Comparison of ENCODE assay signal across 21 cellular contexts in the genomic region with DNA sequence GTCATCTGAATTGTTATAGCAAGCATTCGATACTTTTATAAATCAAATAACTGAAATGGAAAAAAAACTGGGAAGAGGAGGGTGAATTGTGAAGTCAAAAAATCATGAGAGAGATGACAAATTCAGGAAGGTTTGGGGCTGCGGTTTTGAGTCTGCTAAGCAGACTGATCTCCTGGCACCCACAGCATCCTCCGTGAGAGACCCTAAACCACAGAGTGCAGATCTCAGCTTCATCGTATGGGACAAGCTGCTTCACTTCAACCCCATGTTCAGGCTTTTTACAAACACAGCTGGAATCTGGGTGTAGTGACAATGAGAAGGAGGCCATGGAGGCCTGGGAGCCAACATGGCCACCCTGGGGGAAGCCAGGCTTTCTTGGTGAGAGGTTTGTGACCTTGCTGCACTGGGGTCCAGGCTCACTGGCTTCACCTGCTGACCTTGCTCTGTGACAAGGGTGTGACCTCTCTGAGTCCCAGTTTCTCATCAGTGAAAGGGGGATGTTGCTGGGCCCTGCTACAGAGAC. TPM values are rescaled to one million over a fixed set of nuclear protein-coding genes. Genes with fewer than 3 reads are reported as not detected.
DNase-seq lines count a peak whose midpoint lies in the region; ATAC-seq and TF ChIP-seq lines count a peak whose summit lies in the region.
"Had no signal": no experiment of that assay in that cellular context is flagged by ENCODE, and none has a peak within 500 bp of the region (broad histone marks: within the 10 kb centered on the region; RNA-seq: fewer than 3 reads in every experiment).

No MANE protein-coding gene starts in this region.

- H3K9ac ChIP-seq in H9 (ENCODE audit: extremely low read depth, insufficient read length, low read length): no peak overlapping the region
- H3K9ac ChIP-seq: parathyroid adenoma had no signal

- no peak for DNase-seq in activated T-cell treated with anti-CD3 and anti-CD28 coated beads, Interleukin-2, amount 50 U/mL, for 24 hours
- DNase-seq in activated T-cell treated with anti-CD3 and anti-CD28 coated beads, Interleukin-2, amount 50 U/mL, for 1 hour: no peak
- DNase-seq in T-cell (peak in 7 of 34 experiments; percentile 15 to 42 (median 28)), H9 (no peak), NCI-H748 treated with DMSO at 0.1 percent for 48 hours (lab: John Stamatoyannopoulos, UW) (no peak)
- no peak for DNase-seq in activated naive CD8-positive, alpha-beta T cell treated with anti-CD3 and anti-CD28 coated beads, Interleukin-2, amount 50 U/mL, for 24 hours
- DNase-seq in stimulated activated effector memory CD8-positive, alpha-beta T cell treated with anti-CD3 and anti-CD28 coated beads, Interleukin-12 subunit alpha, Interleukin-12 subunit beta, amount 100 ng/mL, for 72 hours (ENCODE audit: low spot score in 2 of 2): no peak
- DNase-seq: C1 segment of cervical spinal cord, DMS53, endodermal cell, mesendoderm, naive B cell, NCI-H82, PC-9, right lobe of liver, SIG-M5, tibial artery had no signal

- H3K4ac ChIP-seq in H9 (ENCODE audit: low read depth, low read length): no peak overlapping the region

- no peaks in the 10 kb centered on the region for H3K79me1 ChIP-seq in H9 (ENCODE audit: insufficient read depth, low read depth, low read length, poor library complexity, severe bottlenecking)

- H3K79me2 ChIP-seq in H9 (ENCODE audit: insufficient read depth, low read length): no peaks in the 10 kb centered on the region
- H3K79me2 ChIP-seq: parathyroid adenoma had no signal

- no peak overlapping the region for H2BK5ac ChIP-seq in H9 (ENCODE audit: insufficient read length, low read length)

- CTCF ChIA-PET in T-cell (lab: Charles Lee): no interaction called here

- H2BK12ac ChIP-seq in H9 (ENCODE audit: insufficient read length, low read depth, low read length): no peak overlapping the region

- H3T11ph ChIP-seq in H9 (ENCODE audit: low read length): no peak overlapping the region

- no peak overlapping the region for H3K18ac ChIP-seq in H9 (ENCODE audit: insufficient read length, low read depth, low read length)

- H3K36me3 Mint-ChIP-seq in activated T-cell treated with anti-CD3 and anti-CD28 coated beads, Interleukin-2, amount 50 U/mL, for 24 hours (ENCODE audit: low read depth): peaks cover 98% of the 10 kb centered on the region
- H3K36me3 Mint-ChIP-seq in T-cell: peaks cover 61% of the 10 kb centered on the region
- peaks cover 52% of the 10 kb centered on the region for H3K36me3 Mint-ChIP-seq in activated naive CD8-positive, alpha-beta T cell treated with anti-CD3 and anti-CD28 coated beads, Interleukin-2, amount 50 U/mL, for 24 hours (ENCODE audit: low read depth)
- H3K36me3 Mint-ChIP-seq in stimulated activated effector memory CD8-positive, alpha-beta T cell treated with anti-CD3 and anti-CD28 coated beads, Interleukin-12 subunit alpha, Interleukin-12 subunit beta, amount 100 ng/mL, for 72 hours: peaks cover 94% of the 10 kb centered on the region
- peaks cover 0 to 55% (median 21%) of the 10 kb centered on the region in 3 experiments; a peak in 6 of 7 replicates for H3K36me3 Mint-ChIP-seq in H9 (ENCODE audit: insufficient read depth in 1 of 3, low read depth in 3 of 3)

- no peak overlapping the region for H3K4me2 ChIP-seq in H9 (ENCODE audit: insufficient read depth, insufficient read length, low read length)
- H3K4me2 ChIP-seq: PC-9 had no signal

- H3K4me1 Mint-ChIP-seq in activated T-cell treated with anti-CD3 and anti-CD28 coated beads, Interleukin-2, amount 50 U/mL, for 24 hours (ENCODE audit: low read depth): peaks cover 60% of the 10 kb centered on the region
- H3K4me1 Mint-ChIP-seq in T-cell: peaks cover 43 to 55% (median 45%) of the 10 kb centered on the region in 3 donors
- peaks cover 40% of the 10 kb centered on the region for H3K4me1 Mint-ChIP-seq in activated naive CD8-positive, alpha-beta T cell treated with anti-CD3 and anti-CD28 coated beads, Interleukin-2, amount 50 U/mL, for 24 hours
- peaks cover 42% of the 10 kb centered on the region for H3K4me1 Mint-ChIP-seq in stimulated activated effector memory CD8-positive, alpha-beta T cell treated with anti-CD3 and anti-CD28 coated beads, Interleukin-12 subunit alpha, Interleukin-12 subunit beta, amount 100 ng/mL, for 72 hours
- H3K4me1 Mint-ChIP-seq in H9: no peaks in the 10 kb centered on the region
- H3K4me1 Mint-ChIP-seq: brain, endodermal cell had no signal

- no peak overlapping the region for H2BK15ac ChIP-seq in H9 (ENCODE audit: low read depth, low read length)

- no peak overlapping the region for H4K5ac ChIP-seq in H9 (ENCODE audit: insufficient read length, low read depth, low read length)

- H3K23ac ChIP-seq in H9 (ENCODE audit: insufficient read length, low read depth, low read length): no peak overlapping the region

- WGBS in H9 (ENCODE audit: extremely low coverage, insufficient read length, low lambda C conversion rate): no CpG with 5 or more reads among the region's 4 CpGs

- no peaks in the 10 kb centered on the region for H3K23me2 ChIP-seq in H9 (ENCODE audit: insufficient read length, low read depth, low read length, poor library complexity, severe bottlenecking)

- H2AK5ac ChIP-seq in H9 (ENCODE audit: insufficient read length, low read length): no peak overlapping the region

- TF ChIP-seq CTCF in H9 (conservative IDR thresholded peaks at IDR 0.05): no peak

- H3K14ac ChIP-seq in H9 (ENCODE audit: insufficient read depth, low read length): no peak overlapping the region

- no peak overlapping the region for H3K27ac ChIP-seq in H9 (ENCODE audit: insufficient read length, low read depth, low read length)
- H3K27ac ChIP-seq: parathyroid adenoma, PC-9, right lobe of liver had no signal

- H3K4me1 ChIP-seq in H9 (ENCODE audit: insufficient read depth, low read length): no peaks in the 10 kb centered on the region
- H3K4me1 ChIP-seq: parathyroid adenoma, right lobe of liver had no signal

- H3K56ac ChIP-seq in H9 (ENCODE audit: insufficient read length, low read depth, low read length): no peak overlapping the region

- peak overlapping the region; percentile 23 for H3K4me3 Mint-ChIP-seq in activated T-cell treated with anti-CD3 and anti-CD28 coated beads, Interleukin-2, amount 50 U/mL, for 24 hours
- H3K4me3 Mint-ChIP-seq in T-cell (peak overlapping the region in 1 of 3 donors; percentile 62), H9 (no peak overlapping the region)
- peak overlapping the region; percentile 52 for H3K4me3 Mint-ChIP-seq in activated naive CD8-positive, alpha-beta T cell treated with anti-CD3 and anti-CD28 coated beads, Interleukin-2, amount 50 U/mL, for 24 hours
- H3K4me3 Mint-ChIP-seq in stimulated activated effector memory CD8-positive, alpha-beta T cell treated with anti-CD3 and anti-CD28 coated beads, Interleukin-12 subunit alpha, Interleukin-12 subunit beta, amount 100 ng/mL, for 72 hours: peak overlapping the region; percentile 46
- H3K4me3 Mint-ChIP-seq: brain, endodermal cell, naive B cell had no signal

- H3K27me3 Mint-ChIP-seq in activated T-cell treated with anti-CD3 and anti-CD28 coated beads, Interleukin-2, amount 50 U/mL, for 24 hours: no peaks in the 10 kb centered on the region
- H3K27me3 Mint-ChIP-seq in T-cell (no peaks in the 10 kb centered on the region), H9 (ENCODE audit: low read depth) (no peaks in the 10 kb centered on the region)
- no peaks in the 10 kb centered on the region for H3K27me3 Mint-ChIP-seq in activated naive CD8-positive, alpha-beta T cell treated with anti-CD3 and anti-CD28 coated beads, Interleukin-2, amount 50 U/mL, for 24 hours
- H3K27me3 Mint-ChIP-seq: brain, naive B cell had no signal

- POLR2A ChIA-PET in T-cell (lab: Charles Lee): interaction anchor here (0.7 kb wide), 2 partner anchors 10 to 56 kb away, joined by 3 to 4 read pairs; no protein-coding TSS in a partner anchor

- H4K20me1 ChIP-seq in H9 (ENCODE audit: control insufficient read depth, insufficient read depth, insufficient read length): no peaks in the 10 kb centered on the region

- no peaks in the 10 kb centered on the region for H3K9me3 ChIP-seq in H9 (ENCODE audit: control insufficient read depth, low read depth, low read length)
- H3K9me3 ChIP-seq: right lobe of liver, tibial artery had no signal

- no peak overlapping the region for H2BK120ac ChIP-seq in H9 (ENCODE audit: low read depth, low read length, poor library complexity, severe bottlenecking)

- H4K8ac ChIP-seq in H9 (replicated peaks; ENCODE audit: insufficient read length, low read depth, low read length): no peak overlapping the region

- H3K9me3 Mint-ChIP-seq in activated T-cell treated with anti-CD3 and anti-CD28 coated beads, Interleukin-2, amount 50 U/mL, for 24 hours: no peaks in the 10 kb centered on the region
- no peaks in the 10 kb centered on the region for H3K9me3 Mint-ChIP-seq in T-cell
- no peaks in the 10 kb centered on the region for H3K9me3 Mint-ChIP-seq in activated naive CD8-positive, alpha-beta T cell treated with anti-CD3 and anti-CD28 coated beads, Interleukin-2, amount 50 U/mL, for 24 hours
- H3K9me3 Mint-ChIP-seq in stimulated activated effector memory CD8-positive, alpha-beta T cell treated with anti-CD3 and anti-CD28 coated beads, Interleukin-12 subunit alpha, Interleukin-12 subunit beta, amount 100 ng/mL, for 72 hours: no peaks in the 10 kb centered on the region
- no peaks in the 10 kb centered on the region for H3K9me3 Mint-ChIP-seq in H9
- H3K9me3 Mint-ChIP-seq: brain, endodermal cell, naive B cell had no signal

- peak overlapping the region; percentile 85 for H3K27ac Mint-ChIP-seq in activated T-cell treated with anti-CD3 and anti-CD28 coated beads, Interleukin-2, amount 50 U/mL, for 24 hours
- H3K27ac Mint-ChIP-seq in T-cell: peak overlapping the region; percentile 64 to 76
- H3K27ac Mint-ChIP-seq in activated naive CD8-positive, alpha-beta T cell treated with anti-CD3 and anti-CD28 coated beads, Interleukin-2, amount 50 U/mL, for 24 hours: peak overlapping the region; percentile 87
- H3K27ac Mint-ChIP-seq in stimulated activated effector memory CD8-positive, alpha-beta T cell treated with anti-CD3 and anti-CD28 coated beads, Interleukin-12 subunit alpha, Interleukin-12 subunit beta, amount 100 ng/mL, for 72 hours: peak overlapping the region; percentile 76
- no peak overlapping the region for H3K27ac Mint-ChIP-seq in H9
- H3K27ac Mint-ChIP-seq: brain, endodermal cell had no signal

- H4K91ac ChIP-seq in H9 (ENCODE audit: insufficient read length, low read depth, low read length): no peak overlapping the region

- H2AFZ ChIP-seq in H9 (ENCODE audit: low read length): no peak overlapping the region
- H2AFZ ChIP-seq: parathyroid adenoma, PC-9 had no signal

- no peak overlapping the region for H2BK20ac ChIP-seq in H9 (ENCODE audit: low read depth, low read length, poor library complexity, severe bottlenecking)

- no peaks in the 10 kb centered on the region for H3K27me3 ChIP-seq in H9 (ENCODE audit: insufficient read depth, low read length)
- H3K27me3 ChIP-seq: right lobe of liver, tibial artery had no signal

- ATAC-seq in T-cell (replicated peaks in 1 of 4) (peak; percentile 70 to 82 (median 76)), GM19395 (IDR thresholded peaks at IDR 0.05; ENCODE audit: unreplicated experiment) (no peak)
- ATAC-seq in activated naive CD8-positive, alpha-beta T cell treated with anti-CD3 and anti-CD28 coated beads, Interleukin-2, amount 50 U/mL, for 24 hours: peak; percentile 65
- peak; percentile 66 for ATAC-seq in stimulated activated effector memory CD8-positive, alpha-beta T cell treated with anti-CD3 and anti-CD28 coated beads, Interleukin-12 subunit alpha, Interleukin-12 subunit beta, amount 100 ng/mL, for 72 hours
- ATAC-seq: K562, right lobe of liver had no signal

RNA-seq across cellular contexts. Expression of a gene that starts 19.4 kb away (rescaled TPM):
- total RNA-seq in T-cell (100 to 1,000 TPM; 105 to 140 (median 125) TPM), H9 (2021) (17.3 and 20.9 TPM in 2 replicates)

RNA-seq across cellular contexts. Expression of a gene that starts 19.6 kb away (rescaled TPM):
- total RNA-seq in T-cell (100 to 1,000 TPM in 1 of 5 donors, 10 to 100 TPM in 4; 80.5 to 112 (median 90.2) TPM), H9 (2021) (37.5 and 43.6 TPM in 2 replicates)

RNA-seq across cellular contexts. Expression of a gene that starts 30.7 kb away (rescaled TPM):
- total RNA-seq in T-cell (10 to 100 TPM; 16.6 to 39.3 (median 34.1) TPM), H9 (2021) (57.0 and 60.1 TPM in 2 replicates)

RNA-seq across cellular contexts. Expression of a gene that starts 51.7 kb away (rescaled TPM):
- total RNA-seq in T-cell (10 to 100 TPM; 19.3 to 31.0 (median 26.4) TPM), H9 (2021) (18.1 and 18.7 TPM in 2 replicates)

Comparison
In these comparisons a context has a peak if more than half of its experiments do, and no peak if none do; other contexts are left out.
1. H3K27ac Mint-ChIP-seq: peak in activated T-cell treated with anti-CD3 and anti-CD28 coated beads, Interleukin-2, amount 50 U/mL, for 24 hours (single experiment), T-cell (2 of 2), activated naive CD8-positive, alpha-beta T cell treated with anti-CD3 and anti-CD28 coated beads, Interleukin-2, amount 50 U/mL, for 24 hours (single experiment) and stimulated activated effector memory CD8-positive, alpha-beta T cell treated with anti-CD3 and anti-CD28 coated beads, Interleukin-12 subunit alpha, Interleukin-12 subunit beta, amount 100 ng/mL, for 72 hours (single experiment); none in H9 (0 of 3).
2. H3K4me3 Mint-ChIP-seq: peak in activated T-cell treated with anti-CD3 and anti-CD28 coated beads, Interleukin-2, amount 50 U/mL, for 24 hours (single experiment), activated naive CD8-positive, alpha-beta T cell treated with anti-CD3 and anti-CD28 coated beads, Interleukin-2, amount 50 U/mL, for 24 hours (single experiment) and stimulated activated effector memory CD8-positive, alpha-beta T cell treated with anti-CD3 and anti-CD28 coated beads, Interleukin-12 subunit alpha, Interleukin-12 subunit beta, amount 100 ng/mL, for 72 hours (single experiment); none in H9 (0 of 2).